ENCODE assay signal across 14 cellular contexts in the genomic region with DNA sequence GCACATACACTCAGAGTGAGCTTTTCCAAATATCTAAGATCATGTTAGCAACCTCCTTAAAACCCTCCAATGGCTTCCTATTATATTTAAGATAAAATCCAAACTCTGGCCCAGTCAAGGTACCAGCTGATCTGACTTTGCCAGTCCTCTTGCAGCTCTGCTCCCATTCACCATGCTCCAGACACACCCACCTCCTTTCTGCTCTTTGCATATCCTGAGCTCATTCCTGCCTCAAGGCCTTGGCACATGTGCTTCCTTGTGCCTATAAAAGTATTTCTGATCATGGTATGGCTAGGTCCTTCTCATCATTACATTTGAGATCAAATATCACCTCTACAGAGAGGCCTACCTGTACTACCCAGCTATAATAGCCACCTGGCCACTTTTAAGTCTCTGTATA. TPM values are rescaled to one million over a fixed set of nuclear protein-coding genes. Genes with fewer than 3 reads are reported as not detected.
DNase-seq lines count a peak whose midpoint lies in the region; FAIRE-seq and TF ChIP-seq lines count a peak whose summit lies in the region.
"Had no signal": no experiment of that assay in that cellular context is flagged by ENCODE, and none has a peak within 500 bp of the region (broad histone marks: within the 10 kb centered on the region; RNA-seq: fewer than 3 reads in every experiment).

No MANE protein-coding gene starts in this region.

- TF ChIP-seq POLR2A in suprapubic skin (IDR thresholded peaks at IDR 0.05) = no peak

- CTCF ChIA-PET in HEK293 (lab: Yijun Ruan, JAX) = interaction anchor here (1.2 kb wide), 1 partner anchor 12 kb away, joined by 9 read pairs; no protein-coding TSS in a partner anchor

- H3K27me3 ChIP-seq in keratinocyte (ENCODE audit: control insufficient read depth, extremely low read depth, insufficient read depth, low read length) (no peaks in the 10 kb centered on the region), suprapubic skin (no peaks in the 10 kb centered on the region)
- H3K27me3 ChIP-seq: SJSA1 had no signal

- H3K9ac ChIP-seq in keratinocyte (ENCODE audit: control insufficient read depth, extremely low read depth, insufficient read depth, low read length) = no peak overlapping the region
- H3K9ac ChIP-seq: parathyroid adenoma had no signal

- no peak overlapping the region for H2AFZ ChIP-seq in keratinocyte (ENCODE audit: control insufficient read depth, low read length)

- peaks cover 0 to 33% of the 10 kb centered on the region in 2 experiments; a peak in 1 of 3 replicates for H3K36me3 ChIP-seq in HEK293 (ENCODE audit: control insufficient read depth in 2 of 2, insufficient read depth in 1 of 2, low read length in 2 of 2)
- peaks cover 4 to 18% of the 10 kb centered on the region in 2 experiments for H3K36me3 ChIP-seq in keratinocyte (ENCODE audit: control insufficient read depth in 2 of 2, extremely low read depth in 1 of 2, insufficient read depth in 2 of 2, low read length in 2 of 2)
- peaks cover 4% of the 10 kb centered on the region for H3K36me3 ChIP-seq in suprapubic skin

- TF ChIP-seq CTCF in HEK293 (tag by site-specific recombination; IDR thresholded peaks at IDR 0.05) = no peak
- TF ChIP-seq CTCF in keratinocyte (optimal IDR thresholded peaks at IDR 0.05 in 1 of 3, IDR thresholded peaks at IDR 0.05 in 1 of 3, conservative IDR thresholded peaks at IDR 0.05 in 1 of 3; ENCODE audit: extremely low read depth in 1 of 3, insufficient read depth in 2 of 3, low read length in 3 of 3) = no peak
- TF ChIP-seq CTCF in suprapubic skin (IDR thresholded peaks at IDR 0.05) = no peak

- no peaks in the 10 kb centered on the region for H4K20me1 ChIP-seq in keratinocyte (ENCODE audit: control insufficient read depth, extremely low read depth, insufficient read depth, low read length)

- no peak overlapping the region for H3K27ac ChIP-seq in HEK293 (ENCODE audit: extremely low read depth, low read depth, low read length)
- peak overlapping the region; percentile 82 for H3K27ac ChIP-seq in angular gyrus (ENCODE audit: low read depth, low read length)
- H3K27ac ChIP-seq in keratinocyte (ENCODE audit: control insufficient read depth, insufficient read depth, low read length) = peak overlapping the region; percentile 67
- peak overlapping the region; percentile 79 for H3K27ac ChIP-seq in suprapubic skin
- H3K27ac ChIP-seq: parathyroid adenoma, SJSA1, VCaP had no signal

- POLR2A ChIA-PET in HEK293 (lab: Yijun Ruan, JAX) = interaction anchor here (0.6 kb wide), 1 partner anchor 712 kb away, joined by 5 read pairs; no protein-coding TSS in a partner anchor

- peaks cover 41% of the 10 kb centered on the region for H3K79me2 ChIP-seq in keratinocyte (ENCODE audit: control insufficient read depth, insufficient read depth, low read length)

- H3K4me3 ChIP-seq in HEK293 (ENCODE audit: low read depth, low read length) = no peak overlapping the region
- H3K4me3 ChIP-seq in keratinocyte (ENCODE audit: control insufficient read depth in 2 of 3, extremely low read depth in 1 of 3, insufficient read depth in 2 of 3, low read depth in 1 of 3, low read length in 3 of 3) = no peak overlapping the region
- H3K4me3 ChIP-seq in suprapubic skin = no peak overlapping the region
- H3K4me3 ChIP-seq: SJSA1 had no signal

- no peak for FAIRE-seq in keratinocyte (lab: Jason Lieb, UNC)
- FAIRE-seq: endometrium had no signal

- dilution Hi-C loops in keratinocyte (cut with MboI; ENCODE audit: extremely low pct_ligation_motif_present, low sequenced_read_pairs) = no loop called here

- H3K9me3 ChIP-seq in HEK293 (ENCODE audit: control insufficient read depth, insufficient read depth, low read depth, low read length) (no peaks in the 10 kb centered on the region), keratinocyte (ENCODE audit: control insufficient read depth, low read depth, low read length) (no peaks in the 10 kb centered on the region), suprapubic skin (no peaks in the 10 kb centered on the region)
- H3K9me3 ChIP-seq: SJSA1 had no signal

- H3K4me1 ChIP-seq in HEK293 (ENCODE audit: control insufficient read depth, insufficient read depth, low read length) = no peaks in the 10 kb centered on the region
- peaks cover 68% of the 10 kb centered on the region for H3K4me1 ChIP-seq in keratinocyte (ENCODE audit: control insufficient read depth, extremely low read depth, insufficient read depth, low read length)
- peaks cover 80% of the 10 kb centered on the region for H3K4me1 ChIP-seq in suprapubic skin

- H3K9me1 ChIP-seq in keratinocyte (ENCODE audit: control insufficient read depth, extremely low read depth, insufficient read depth, low read length) = no peaks in the 10 kb centered on the region

- H3K4me2 ChIP-seq in keratinocyte (ENCODE audit: control insufficient read depth, extremely low read depth, insufficient read depth, low read depth, low read length) = peak overlapping the region; percentile 76

- DNase-seq in keratinocyte (ENCODE audit: low read depth, low spot score) = no peak
- no peak for DNase-seq in suprapubic skin (ENCODE audit: low spot score in 2 of 2)
- no peak for DNase-seq in activated naive CD4-positive, alpha-beta T cell treated with anti-CD3 and anti-CD28 coated beads, Interleukin-2, amount 50 U/mL, for 16 hours
- no peak for DNase-seq in NCI-H2081 (lab: John Stamatoyannopoulos, UW)
- DNase-seq in 8988T = no peak
- DNase-seq: NCI-H187; NCI-H82; stimulated activated CD4-positive, alpha-beta T cell treated with anti-CD3 and anti-CD28 coated beads, Interleukin-4, amount 100 ng/mL, for 1 hour had no signal

- TF ChIP-seq EP300 in suprapubic skin (IDR thresholded peaks at IDR 0.05) = no peak

TF ChIP-seq in HEK293, 187 proteins besides CTCF, POLR2A, EP300 and RAD21:
- TF ChIP-seq ZNF211 (tag by site-specific recombination; IDR thresholded peaks at IDR 0.05; ENCODE audit: low read depth) = no peak
- peak; percentile 61; the same call in 1 of the 2 replicates for TF ChIP-seq KLF9 (tag by site-specific recombination; IDR thresholded peaks at IDR 0.05; ENCODE audit: low read depth)

RNA-seq across cellular contexts. Expression of a gene that starts 27.5 kb away (rescaled TPM):
- 96.2 to 171 TPM (median 154 TPM) in 3 replicates for polyA plus RNA-seq in keratinocyte
- polyA plus RNA-seq in keratinocyte (2011; ENCODE audit: low read depth) = 63.0 TPM
- polyA plus RNA-seq in keratinocyte (2011; cell fraction: cytosol; rRNA removed) = 193 and 194 TPM in 2 replicates
- polyA plus RNA-seq in keratinocyte (2011; cell fraction: nucleus; rRNA removed) = 258 and 305 TPM in 2 replicates
- polyA plus RNA-seq in keratinocyte (2012; ENCODE audit: low replicate concordance) = 43.2 and 52.6 TPM in 2 replicates
- polyA minus RNA-seq in keratinocyte = 304 to 419 TPM (median 412 TPM) in 3 replicates
- polyA minus RNA-seq in keratinocyte (2011; cell fraction: cytosol; rRNA and poly(A)+ RNA removed) = 164 TPM
- polyA minus RNA-seq in keratinocyte (2011; cell fraction: nucleus; rRNA and poly(A)+ RNA removed) = 134 and 140 TPM in 2 replicates
- 100 to 1,000 TPM in 3 of 4 donors, 10 to 100 TPM in 1; 77.1 to 239 (median 109) TPM for total RNA-seq in suprapubic skin
